ENCODE assay signal across 16 cellular contexts in the genomic region with DNA sequence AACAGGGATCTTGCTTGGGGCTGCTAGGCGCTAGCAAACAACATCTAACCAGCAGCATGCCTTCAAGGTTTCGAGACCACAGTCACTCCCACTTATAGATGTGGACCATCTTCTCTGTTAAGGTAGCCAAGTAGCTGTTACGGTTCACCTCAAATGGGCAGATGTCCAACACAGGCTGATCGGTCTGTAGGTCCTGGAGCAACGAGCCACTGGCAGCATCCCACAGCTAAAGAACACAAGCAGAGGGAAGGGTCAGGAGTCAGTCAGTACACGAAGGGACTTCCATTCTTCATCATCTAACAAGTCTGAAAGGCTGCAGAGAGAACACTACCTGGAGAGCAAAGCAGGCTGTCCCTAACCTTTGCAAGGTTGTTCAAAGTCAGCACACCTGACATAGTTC.
"Had no signal": no experiment of that assay in that cellular context is flagged by ENCODE, and none has a peak within 500 bp of the region (broad histone marks: within the 10 kb centered on the region; RNA-seq: fewer than 3 reads in every experiment).

No MANE protein-coding gene starts in this region.

- H3K9me3 Mint-ChIP-seq: activated B cell treated with CpG ODN at 0.5 μM for 24 hours; activated T-helper 2 cell treated with anti-CD3 and anti-CD28 coated beads, Interferon-gamma antibody, Interleukin-2, Interleukin-4, amounts not matched to agents 10 μg/mL and 5 μg/mL and 100 μg/mL, durations not matched to agents 14 hours and 24 hours and 36 hours; natural killer cell; type B pancreatic cell had no signal

- H3K9me2 ChIP-seq: SK-N-SH had no signal

- DNase-seq: activated B cell treated with CpG ODN at 0.5 μM for 24 hours; activated naive CD4-positive, alpha-beta T cell treated with Interleukin-2 at 50 U/mL for 16 hours; activated T-cell treated with anti-CD3 and anti-CD28 coated beads for 4 hours; aorta; brain microvascular endothelial cell; colonic mucosa; left colon; lower lobe of right lung; natural killer cell; stimulated activated CD4-positive, alpha-beta T cell treated with anti-CD3 and anti-CD28 coated beads, Interleukin-2, amount 100 ng/mL, for 24 hours; stimulated activated naive CD8-positive, alpha-beta T cell treated with anti-CD3 and anti-CD28 coated beads, Interleukin-15, Interleukin-2, amounts not matched to agents 100 U/mL and 50 U/mL, for 24 hours had no signal

- H3K4me1 ChIP-seq: colonic mucosa, foreskin keratinocyte, lower lobe of right lung had no signal

- H3K4me2 ChIP-seq: hepatocyte, SK-N-SH had no signal

- H3K4me3 Mint-ChIP-seq: activated B cell treated with CpG ODN at 0.5 μM for 24 hours, natural killer cell, type B pancreatic cell had no signal

- H3K27ac Mint-ChIP-seq: activated B cell treated with CpG ODN at 0.5 μM for 24 hours; activated T-helper 2 cell treated with anti-CD3 and anti-CD28 coated beads, Interferon-gamma antibody, Interleukin-2, Interleukin-4, amounts not matched to agents 10 μg/mL and 5 μg/mL and 100 μg/mL, durations not matched to agents 14 hours and 24 hours and 36 hours had no signal

- H3K9ac ChIP-seq: SK-N-SH had no signal

- H3K4me3 ChIP-seq: colonic mucosa, hepatocyte, lower lobe of right lung had no signal

- H2AFZ ChIP-seq: hepatocyte had no signal

- H3K27ac ChIP-seq: brain microvascular endothelial cell, colonic mucosa, foreskin keratinocyte, hepatocyte, lower lobe of right lung had no signal

- H3K27me3 ChIP-seq: brain microvascular endothelial cell, colonic mucosa, foreskin keratinocyte, hepatocyte had no signal

- H3K27me3 Mint-ChIP-seq: activated B cell treated with CpG ODN at 0.5 μM for 24 hours, type B pancreatic cell had no signal

- H3K9me3 ChIP-seq: colonic mucosa, lower lobe of right lung, SK-N-SH had no signal

- ATAC-seq: stimulated activated naive CD8-positive, alpha-beta T cell treated with anti-CD3 and anti-CD28 coated beads, Interleukin-15, Interleukin-2, amounts not matched to agents 100 U/mL and 50 U/mL, for 24 hours had no signal
